11 cellular contexts compared by ENCODE assay signal in the genomic region with DNA sequence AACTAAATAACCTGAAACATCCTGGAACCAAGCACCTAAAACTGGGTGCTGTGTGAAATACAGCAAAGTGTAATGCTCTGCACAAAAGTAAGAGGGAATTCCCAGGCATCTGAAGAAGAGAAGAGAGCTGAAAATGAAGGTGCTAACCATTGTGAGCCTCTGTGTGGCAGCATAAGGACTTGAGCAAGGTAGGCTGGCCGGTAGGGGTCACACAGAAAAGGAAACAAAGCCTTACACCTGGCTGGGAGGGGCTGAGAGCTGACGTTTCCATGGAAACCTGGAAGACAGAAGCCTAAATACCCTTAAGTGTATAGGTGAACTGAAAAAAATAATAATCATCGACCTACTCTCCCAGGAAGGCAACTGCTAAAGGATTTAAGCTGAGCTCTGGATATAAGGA. TPM values are rescaled to one million over a fixed set of nuclear protein-coding genes. Genes with fewer than 3 reads are reported as not detected.
A peak's percentile ranks its signal among the peaks of the same experiment; 100 is the strongest.
DNase-seq lines count a peak whose midpoint lies in the region; ATAC-seq and TF ChIP-seq lines count a peak whose summit lies in the region.
"Had no signal": no experiment of that assay in that cellular context is flagged by ENCODE, and none has a peak within 500 bp of the region (broad histone marks: within the 10 kb centered on the region; RNA-seq: fewer than 3 reads in every experiment).

No MANE protein-coding gene starts in this region.

- no peak overlapping the region for H3K9ac ChIP-seq in KMS-11
- H3K9ac ChIP-seq in mesendoderm (ENCODE audit: low read length): no peak overlapping the region

- CTCF ChIA-PET in WTC11 (lab: Charles Lee): interaction anchor here (0.6 to 2.1 kb wide), 34 partner anchors 8 to 484 kb away, joined by 3 to 18 read pairs (median 4); a partner anchor contains a TSS

- TF ChIP-seq CTCF in GM12873 (IDR thresholded peaks at IDR 0.05; ENCODE audit: insufficient read depth, low read depth, low read length, missing control alignments) (peak; percentile 23), KMS-11 (conservative IDR thresholded peaks at IDR 0.05; ENCODE audit: low read depth, low read length) (0 out of 2 replicates have a peak, but pooled peaks have one; percentile 11), WTC11 (IDR thresholded peaks at IDR 0.05) (no peak), ovary (IDR thresholded peaks at IDR 0.05) (no peak)

- peak overlapping the region; percentile 83 for H3K27ac Mint-ChIP-seq in WTC11
- H3K27ac Mint-ChIP-seq in activated T-helper 17 cell treated with anti-CD3 and anti-CD28 coated beads, Interleukin-2, amount 50 U/mL, for 72 hours: no peak overlapping the region
- H3K27ac Mint-ChIP-seq: T-helper 1 cell treated with Interleukin-12 subunit alpha and Interleukin-12 subunit beta and Interleukin-4 antibody, amounts not matched to agents 30 μg/mL and 1 μg/mL, for 36 hours had no signal

- peaks cover 92% of the 10 kb centered on the region for H3K79me2 ChIP-seq in KMS-11 (ENCODE audit: insufficient read depth, low read depth)
- peaks cover 3% of the 10 kb centered on the region for H3K79me2 ChIP-seq in mesendoderm (ENCODE audit: control insufficient read depth, insufficient read depth, low read length)

- H3K36me3 ChIP-seq in KMS-11 (ENCODE audit: insufficient read depth) (no peaks in the 10 kb centered on the region), mesendoderm (ENCODE audit: control insufficient read depth, insufficient read depth, low read length) (peaks cover 1% of the 10 kb centered on the region), ovary (no peaks in the 10 kb centered on the region)

- no peak overlapping the region for H4K8ac ChIP-seq in mesendoderm (ENCODE audit: low read depth, low read length)

- H2BK5ac ChIP-seq in mesendoderm (ENCODE audit: low read length): no peak overlapping the region

- no peak for TF ChIP-seq POLR2A in ovary (IDR thresholded peaks at IDR 0.05)

- no peak overlapping the region for H2AFZ ChIP-seq in KMS-11 (ENCODE audit: low read depth)

- H3K9me3 ChIP-seq in ovary: peaks cover 0 to 4% of the 10 kb centered on the region in 2 donors
- H3K9me3 ChIP-seq: stomach had no signal

- H3K79me1 ChIP-seq in mesendoderm (ENCODE audit: low read length): peaks cover 8% of the 10 kb centered on the region

- no peak overlapping the region for H3K23ac ChIP-seq in mesendoderm (ENCODE audit: low read length)

- no peak for TF ChIP-seq EP300 in ovary (IDR thresholded peaks at IDR 0.05)

- no peak overlapping the region for H2BK15ac ChIP-seq in mesendoderm (replicated peaks; ENCODE audit: low read depth)

- H3K4me2 ChIP-seq in KMS-11 (0 out of 2 replicates have a peak overlapping the region, but pooled peaks have one; percentile 7), mesendoderm (ENCODE audit: low read length) (no peak overlapping the region)

- intact Hi-C loops in ovary (cut with DNase I): no loop called here

- H4K20me1 ChIP-seq in KMS-11 (ENCODE audit: insufficient read depth): peaks cover 8% of the 10 kb centered on the region; the same call in 1 of the 2 replicates

- no peak overlapping the region for H3K56ac ChIP-seq in mesendoderm (ENCODE audit: low read length)

- no peaks in the 10 kb centered on the region for H3K27me3 ChIP-seq in KMS-11 (ENCODE audit: insufficient read depth, low read depth)
- no peaks in the 10 kb centered on the region for H3K27me3 ChIP-seq in mesendoderm (ENCODE audit: insufficient read depth, low read length, poor library complexity)
- H3K27me3 ChIP-seq in ovary: no peaks in the 10 kb centered on the region
- H3K27me3 ChIP-seq: stomach had no signal

- peak; percentile 77 for DNase-seq in WTC11 (ENCODE audit: low spot score)
- peak; percentile 98 for DNase-seq in mesendoderm
- DNase-seq in ovary: no peak
- DNase-seq in pons (ENCODE audit: low spot score): no peak
- no peak for DNase-seq in AG20443 (ENCODE audit: low spot score)
- DNase-seq: aorta, stomach had no signal

- H2AK5ac ChIP-seq in mesendoderm (ENCODE audit: low read length): no peak overlapping the region

- no peak overlapping the region for H3K18ac ChIP-seq in mesendoderm (ENCODE audit: low read length)

- peaks cover 14% of the 10 kb centered on the region for H3K9me3 Mint-ChIP-seq in WTC11
- no peaks in the 10 kb centered on the region for H3K9me3 Mint-ChIP-seq in activated T-helper 17 cell treated with anti-CD3 and anti-CD28 coated beads, Interleukin-2, amount 50 U/mL, for 72 hours

- H3K4me3 Mint-ChIP-seq in WTC11: no peak overlapping the region
- no peak overlapping the region for H3K4me3 Mint-ChIP-seq in activated T-helper 17 cell treated with anti-CD3 and anti-CD28 coated beads, Interleukin-2, amount 50 U/mL, for 72 hours
- H3K4me3 Mint-ChIP-seq: T-helper 1 cell treated with Interleukin-12 subunit alpha and Interleukin-12 subunit beta and Interleukin-4 antibody, amounts not matched to agents 30 μg/mL and 1 μg/mL, for 36 hours had no signal

- H3K27me3 Mint-ChIP-seq in WTC11 (ENCODE audit: low read depth): no peaks in the 10 kb centered on the region
- H3K27me3 Mint-ChIP-seq in activated T-helper 17 cell treated with anti-CD3 and anti-CD28 coated beads, Interleukin-2, amount 50 U/mL, for 72 hours: no peaks in the 10 kb centered on the region

- ATAC-seq in WTC11: peak; percentile 99
- ATAC-seq in activated T-helper 17 cell treated with anti-CD3 and anti-CD28 coated beads, Interleukin-2, amount 50 U/mL, for 72 hours (replicated peaks): no peak

- H4K5ac ChIP-seq in mesendoderm (ENCODE audit: low read length): no peak overlapping the region

- H3K4ac ChIP-seq in mesendoderm (ENCODE audit: low read depth, low read length): no peak overlapping the region

- H2BK120ac ChIP-seq in mesendoderm (ENCODE audit: low read depth, low read length): no peak overlapping the region

- H3K27ac ChIP-seq in KMS-11 (no peak overlapping the region; the same call in 1 of the 2 replicates), mesendoderm (ENCODE audit: low read depth, low read length) (no peak overlapping the region), ovary (no peak overlapping the region)
- H3K27ac ChIP-seq: stomach had no signal

- POLR2A ChIA-PET in WTC11 (lab: Charles Lee): interaction anchor here (0.5 to 1.7 kb wide), 6 partner anchors 26 to 889 kb away, joined by 3 to 10 read pairs (median 4); a partner anchor contains a TSS

- WGBS in mesendoderm (ENCODE audit: extremely low coverage, insufficient coverage, low lambda C conversion rate): no CpG with 5 or more reads among the region's 3 CpGs
- WGBS in ovary, 3 donors: 53 to 62% (median 55%) methylated on average over 3 of the region's 3 CpGs

- no peak overlapping the region for H3K4me3 ChIP-seq in KMS-11 (IDR thresholded peaks at IDR 0.05; ENCODE audit: insufficient read depth, low read depth, low read length)
- no peak overlapping the region for H3K4me3 ChIP-seq in mesendoderm (ENCODE audit: low read length)
- H3K4me3 ChIP-seq in ovary: no peak overlapping the region
- H3K4me3 ChIP-seq: stomach had no signal

- H3K4me1 Mint-ChIP-seq in WTC11: peaks cover 32% of the 10 kb centered on the region
- H3K4me1 Mint-ChIP-seq in activated T-helper 17 cell treated with anti-CD3 and anti-CD28 coated beads, Interleukin-2, amount 50 U/mL, for 72 hours: peaks cover 21% of the 10 kb centered on the region

- peaks cover 44% of the 10 kb centered on the region for H3K36me3 Mint-ChIP-seq in WTC11
- H3K36me3 Mint-ChIP-seq in activated T-helper 17 cell treated with anti-CD3 and anti-CD28 coated beads, Interleukin-2, amount 50 U/mL, for 72 hours (ENCODE audit: low read depth): peaks cover 72% of the 10 kb centered on the region

- H3K4me1 ChIP-seq in KMS-11 (ENCODE audit: low read depth, poor library complexity, severe bottlenecking): peaks cover 30% of the 10 kb centered on the region
- H3K4me1 ChIP-seq in mesendoderm (ENCODE audit: control insufficient read depth, low read depth, low read length): no peaks in the 10 kb centered on the region
- no peaks in the 10 kb centered on the region for H3K4me1 ChIP-seq in ovary (ENCODE audit: insufficient read depth)

TF ChIP-seq in WTC11, 78 proteins besides CTCF, POLR2A, EP300 and RAD21 (continues in another document):
- TF ChIP-seq, protein P1, sequence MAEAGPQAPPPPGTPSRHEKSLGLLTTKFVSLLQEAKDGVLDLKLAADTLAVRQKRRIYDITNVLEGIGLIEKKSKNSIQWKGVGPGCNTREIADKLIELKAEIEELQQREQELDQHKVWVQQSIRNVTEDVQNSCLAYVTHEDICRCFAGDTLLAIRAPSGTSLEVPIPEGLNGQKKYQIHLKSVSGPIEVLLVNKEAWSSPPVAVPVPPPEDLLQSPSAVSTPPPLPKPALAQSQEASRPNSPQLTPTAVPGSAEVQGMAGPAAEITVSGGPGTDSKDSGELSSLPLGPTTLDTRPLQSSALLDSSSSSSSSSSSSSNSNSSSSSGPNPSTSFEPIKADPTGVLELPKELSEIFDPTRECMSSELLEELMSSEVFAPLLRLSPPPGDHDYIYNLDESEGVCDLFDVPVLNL (CRISPR knock-in tag; IDR thresholded peaks at IDR 0.05; ENCODE audit: borderline replicate concordance, low read depth): no peak
- TF ChIP-seq, protein P2, sequence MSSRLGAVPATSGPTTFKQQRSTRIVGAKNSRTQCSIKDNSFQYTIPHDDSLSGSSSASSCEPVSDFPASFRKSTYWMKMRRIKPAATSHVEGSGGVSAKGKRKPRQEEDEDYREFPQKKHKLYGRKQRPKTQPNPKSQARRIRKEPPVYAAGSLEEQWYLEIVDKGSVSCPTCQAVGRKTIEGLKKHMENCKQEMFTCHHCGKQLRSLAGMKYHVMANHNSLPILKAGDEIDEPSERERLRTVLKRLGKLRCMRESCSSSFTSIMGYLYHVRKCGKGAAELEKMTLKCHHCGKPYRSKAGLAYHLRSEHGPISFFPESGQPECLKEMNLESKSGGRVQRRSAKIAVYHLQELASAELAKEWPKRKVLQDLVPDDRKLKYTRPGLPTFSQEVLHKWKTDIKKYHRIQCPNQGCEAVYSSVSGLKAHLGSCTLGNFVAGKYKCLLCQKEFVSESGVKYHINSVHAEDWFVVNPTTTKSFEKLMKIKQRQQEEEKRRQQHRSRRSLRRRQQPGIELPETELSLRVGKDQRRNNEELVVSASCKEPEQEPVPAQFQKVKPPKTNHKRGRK (CRISPR knock-in tag; IDR thresholded peaks at IDR 0.05; ENCODE audit: borderline replicate concordance): no peak

RNA-seq across cellular contexts. Expression of a gene that starts 48.6 kb away (rescaled TPM):
- 50.5 to 54.1 TPM (median 53.3 TPM) in 3 replicates for total RNA-seq in WTC11 (2021)
- polyA plus RNA-seq in mesendoderm (2013, experiment 1 of 2): 69.2 TPM
- polyA plus RNA-seq in mesendoderm (2013, experiment 2 of 2): 70.6 TPM
- 10 to 100 TPM; 61.4 to 61.7 TPM for total RNA-seq in activated T-helper 17 cell treated with anti-CD3 and anti-CD28 coated beads, Interleukin-2, amount 50 U/mL, for 72 hours
- 10 to 100 TPM; 35.7 to 51.3 (median 40.2) TPM for total RNA-seq in ovary
- 10 to 100 TPM; 31.9 to 50.2 TPM for polyA plus RNA-seq in ovary

Comparison
In these comparisons a context has a peak if more than half of its experiments do, and no peak if none do; other contexts are left out.
1. CTCF ChIP-seq: peak in GM12873 (single experiment) and KMS-11 (single experiment); none in WTC11 (single experiment) and ovary (0 of 3).
2. DNase-seq: peak in WTC11 (single experiment) and mesendoderm (single experiment); none in ovary (0 of 5), pons (single experiment) and AG20443 (single experiment).